24 cellular contexts compared by ENCODE assay signal in the genomic region with DNA sequence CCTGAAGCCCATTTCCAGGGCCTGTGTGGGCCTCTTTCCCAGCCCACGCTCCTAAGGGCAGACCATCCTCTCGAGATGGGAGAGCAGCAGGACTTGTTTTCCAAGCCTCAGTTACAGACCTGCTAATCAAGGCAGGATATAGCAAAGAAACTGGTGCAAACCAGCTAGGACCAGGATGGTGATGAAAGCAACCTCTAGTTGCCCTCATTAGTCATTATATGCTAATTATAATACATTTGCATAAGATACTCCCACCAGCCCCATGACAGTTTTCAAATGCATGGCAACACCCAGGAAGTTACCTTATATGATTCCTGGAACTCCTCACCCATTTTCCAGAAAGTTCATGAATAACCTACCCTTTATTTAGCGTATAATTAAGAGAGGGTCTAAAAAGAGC. TPM values are rescaled to one million over a fixed set of nuclear protein-coding genes. Genes with fewer than 3 reads are reported as not detected.
"Had no signal": no experiment of that assay in that cellular context is flagged by ENCODE, and none has a peak within 500 bp of the region (broad histone marks: within the 10 kb centered on the region; RNA-seq: fewer than 3 reads in every experiment).

No MANE protein-coding gene starts in this region.

- H3K9me3 ChIP-seq: breast epithelium, suprapubic skin, transverse colon, uterus had no signal

- H3K9me3 Mint-ChIP-seq: activated T-helper 17 cell treated with anti-CD3 and anti-CD28 coated beads, Interleukin-2, amount 50 U/mL, for 72 hours; natural killer cell; stimulated activated naive CD8-positive, alpha-beta T cell treated with anti-CD3 and anti-CD28 coated beads, Interleukin-15, amount 100 ng/mL, for 72 hours had no signal

- H3K4me3 ChIP-seq: breast epithelium, hepatocyte, smooth muscle cell, suprapubic skin, transverse colon, uterus had no signal

- H3K27ac ChIP-seq: breast epithelium, hepatocyte, parathyroid adenoma, suprapubic skin, transverse colon, uterus had no signal

- H3K36me3 Mint-ChIP-seq: natural killer cell had no signal

- H3K4me3 Mint-ChIP-seq: activated T-helper 17 cell treated with anti-CD3 and anti-CD28 coated beads, Interleukin-2, amount 50 U/mL, for 72 hours; natural killer cell; stimulated activated naive CD8-positive, alpha-beta T cell treated with anti-CD3 and anti-CD28 coated beads, Interleukin-15, amount 100 ng/mL, for 72 hours had no signal

- H3K27me3 ChIP-seq: breast epithelium, hepatocyte, suprapubic skin, transverse colon, uterus had no signal

- H3K27ac Mint-ChIP-seq: activated T-helper 17 cell treated with anti-CD3 and anti-CD28 coated beads, Interleukin-2, amount 50 U/mL, for 72 hours; natural killer cell; stimulated activated naive CD8-positive, alpha-beta T cell treated with anti-CD3 and anti-CD28 coated beads, Interleukin-15, amount 100 ng/mL, for 72 hours had no signal

- H3K4me2 ChIP-seq: hepatocyte, smooth muscle cell had no signal

- H3K4me1 Mint-ChIP-seq: activated T-helper 17 cell treated with anti-CD3 and anti-CD28 coated beads, Interleukin-2, amount 50 U/mL, for 72 hours; stimulated activated naive CD8-positive, alpha-beta T cell treated with anti-CD3 and anti-CD28 coated beads, Interleukin-15, amount 100 ng/mL, for 72 hours had no signal

- DNase-seq: activated CD4-positive, alpha-beta T cell treated with anti-CD3 and anti-CD28 coated beads, Interleukin-2, amount 50 U/mL, for 4 hours; activated CD4-positive, CD25-positive, alpha-beta regulatory T cell treated with anti-CD3 and anti-CD28 coated beads, Interleukin-2, amount 50 U/mL, for 72 hours; activated naive CD4-positive, alpha-beta T cell treated with Interleukin-2 at 50 U/mL for 16 hours; activated T-cell treated with anti-CD3 and anti-CD28 coated beads for 4 hours; aorta; cerebellar nuclear complex; cortex of kidney; left cardiac atrium; natural killer cell; stimulated activated CD4-positive, alpha-beta T cell treated with anti-CD3 and anti-CD28 coated beads, Interleukin-4, amount 100 ng/mL, for 1 hour; stimulated activated naive CD8-positive, alpha-beta T cell treated with anti-CD3 and anti-CD28 coated beads, Interleukin-15, amount 100 ng/mL, for 72 hours; transverse colon; uterus had no signal

- ATAC-seq: activated T-helper 17 cell treated with anti-CD3 and anti-CD28 coated beads, Interleukin-2, amount 50 U/mL, for 72 hours; left cardiac atrium; natural killer cell; sciatic nerve; stimulated activated naive CD8-positive, alpha-beta T cell treated with anti-CD3 and anti-CD28 coated beads, Interleukin-15, amount 100 ng/mL, for 72 hours had no signal

- H2AFZ ChIP-seq: hepatocyte, parathyroid adenoma had no signal

- H3K79me2 ChIP-seq: hepatocyte, parathyroid adenoma had no signal

- H3K9ac ChIP-seq: parathyroid adenoma had no signal

- H3K36me3 ChIP-seq: breast epithelium, suprapubic skin, transverse colon, uterus had no signal

- H3K4me1 ChIP-seq: breast epithelium, parathyroid adenoma, uterus had no signal

RNA-seq across cellular contexts. Expression of gene TRH, which starts 34.4 kb away (rescaled TPM):
- total RNA-seq: activated T-helper 17 cell treated with anti-CD3 and anti-CD28 coated beads, Interleukin-2, amount 50 U/mL, for 72 hours; aorta; breast epithelium; glomerular endothelial cell; hepatocyte; left cardiac atrium; mesenteric fat pad; natural killer cell; sciatic nerve; smooth muscle cell; suprapubic skin; T-helper 1 cell treated with Interleukin-12 subunit alpha and Interleukin-12 subunit beta and Interleukin-4 antibody, amounts not matched to agents 30 ng/mL and 1 ng/mL, for 36 hours; transverse colon had no signal
- polyA plus RNA-seq: aorta, esophagus, smooth muscle cell had no signal
